ENCODE assay signal across 8 cellular contexts in genomic region chr12:131783915-131784541, GRCh38. TPM values are rescaled to one million over a fixed set of nuclear protein-coding genes. Genes with fewer than 3 reads are reported as not detected.
DNase-seq lines count a peak whose midpoint lies in the region; ATAC-seq and TF ChIP-seq lines count a peak whose summit lies in the region.

No MANE protein-coding gene starts in this region.

- peak overlapping the region; percentile 32 for H3K4me3 ChIP-seq in AG10803 (ENCODE audit: low read length)
- H3K4me3 ChIP-seq in epithelial cell of esophagus (ENCODE audit: low read length) = no peak overlapping the region

- TF ChIP-seq CTCF in AG10803 (conservative IDR thresholded peaks at IDR 0.05; ENCODE audit: low read length) (peak; percentile 6; the same call in 1 of the 2 replicates), epithelial cell of esophagus (IDR thresholded peaks at IDR 0.05; ENCODE audit: insufficient read depth, low read depth, low read length, missing control alignments) (no peak), endothelial cell (IDR thresholded peaks at IDR 0.05; ENCODE audit: unreplicated experiment) (no peak)

- peaks cover 3% of the 10 kb centered on the region for H3K4me1 Mint-ChIP-seq in endothelial cell (ENCODE audit: unreplicated experiment)

- DNase-seq in AG10803 (ENCODE audit: low read depth) (peak; percentile 75), NCI-H226 (peak; percentile 83), epithelial cell of esophagus (ENCODE audit: low read depth) (peak; percentile 82), cerebellar cortex (ENCODE audit: low spot score) (no peak), GM19240 (ENCODE audit: insufficient read length, low spot score) (no peak), endothelial cell (ENCODE audit: low spot score) (no peak)

- H3K4me3 Mint-ChIP-seq in endothelial cell (ENCODE audit: unreplicated experiment) = no peak overlapping the region

- no peaks in the 10 kb centered on the region for H3K27me3 Mint-ChIP-seq in endothelial cell (ENCODE audit: unreplicated experiment)

- no peak overlapping the region for H3K27ac Mint-ChIP-seq in endothelial cell (ENCODE audit: unreplicated experiment)

- no peaks in the 10 kb centered on the region for H3K9me3 Mint-ChIP-seq in endothelial cell (ENCODE audit: unreplicated experiment)

- H3K36me3 Mint-ChIP-seq in endothelial cell (ENCODE audit: low read depth, unreplicated experiment) = peaks cover 25% of the 10 kb centered on the region

- ATAC-seq in GM21447 (IDR thresholded peaks at IDR 0.05; ENCODE audit: unreplicated experiment) (peak; percentile 85), GM18498 (IDR thresholded peaks at IDR 0.05; ENCODE audit: unreplicated experiment) (no peak)

RNA-seq across cellular contexts. Expression of gene MMP17, which starts 44.2 kb away (rescaled TPM):
- total RNA-seq in endothelial cell (ENCODE audit: unreplicated experiment) = 6.3 TPM

Comparison
In these comparisons a context has a peak if more than half of its experiments do, and no peak if none do; other contexts are left out.
1. DNase-seq: peak in AG10803 (single experiment), NCI-H226 (single experiment) and epithelial cell of esophagus (single experiment); none in cerebellar cortex (single experiment), GM19240 (single experiment) and endothelial cell (single experiment).